Comparison of ENCODE assay signal across 8 cellular contexts in the genomic region with DNA sequence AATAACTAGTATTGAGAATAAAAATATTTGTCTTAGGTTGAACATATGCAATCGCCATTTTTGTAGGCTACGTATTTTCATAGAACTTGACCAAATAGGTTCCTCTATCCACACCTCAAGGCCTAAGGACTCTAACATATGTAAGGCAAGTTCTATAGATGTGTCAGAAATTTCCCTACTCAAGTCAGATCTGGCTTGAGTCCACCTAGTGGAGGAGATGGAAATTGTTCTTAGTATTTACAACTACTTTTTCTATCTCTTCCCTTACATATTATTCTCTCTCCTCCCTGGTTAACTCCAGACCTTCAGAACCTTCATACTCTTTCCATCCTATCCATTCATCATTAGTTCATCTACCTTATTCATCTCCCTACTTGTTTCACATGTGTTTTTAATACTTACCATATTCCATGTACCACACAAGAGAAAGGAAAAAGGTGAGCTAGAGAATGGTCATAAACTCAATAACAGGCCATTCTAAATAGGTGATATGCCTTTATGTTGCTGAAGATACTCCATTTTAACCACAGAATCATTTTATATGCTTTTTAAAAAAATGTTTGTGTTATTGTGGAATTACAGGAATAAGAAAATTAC.
DNase-seq lines count a peak whose midpoint lies in the region; ATAC-seq, FAIRE-seq and TF ChIP-seq lines count a peak whose summit lies in the region.

No MANE protein-coding gene starts in this region.

- H3K27ac ChIP-seq in neural progenitor cell: no peak overlapping the region

- H4K20me1 ChIP-seq in neural progenitor cell (ENCODE audit: low read depth): no peaks in the 10 kb centered on the region

- no peak overlapping the region for H2AFZ ChIP-seq in neural progenitor cell (replicated peaks)

- H3F3A ChIP-seq in neural progenitor cell (ENCODE audit: low read depth): no peaks in the 10 kb centered on the region

- H3K4me1 Mint-ChIP-seq in effector memory CD8-positive, alpha-beta T cell (ENCODE audit: low read depth in 2 of 2): peaks cover 10 to 19% of the 10 kb centered on the region in 2 donors
- H3K4me1 Mint-ChIP-seq in neural progenitor cell: peaks cover 5% of the 10 kb centered on the region

- TF ChIP-seq CTCF in neural progenitor cell (IDR thresholded peaks at IDR 0.05): peak; percentile 65

- no peaks in the 10 kb centered on the region for H3K27me3 Mint-ChIP-seq in effector memory CD8-positive, alpha-beta T cell
- peaks cover 2% of the 10 kb centered on the region for H3K27me3 Mint-ChIP-seq in neural progenitor cell (ENCODE audit: insufficient read depth, low read depth)

- no peaks in the 10 kb centered on the region for H3K27me3 ChIP-seq in neural progenitor cell

- H3K9ac ChIP-seq in neural progenitor cell: no peak overlapping the region

- no peaks in the 10 kb centered on the region for H3K9me3 Mint-ChIP-seq in effector memory CD8-positive, alpha-beta T cell
- H3K9me3 Mint-ChIP-seq in neural progenitor cell: no peaks in the 10 kb centered on the region

- no peak overlapping the region for H3K4me2 ChIP-seq in neural progenitor cell

- peak; percentile 80 for FAIRE-seq in GM19239 (lab: Jason Lieb, UNC)

- H3K36me3 ChIP-seq in neural progenitor cell: no peaks in the 10 kb centered on the region

- H3K4me3 Mint-ChIP-seq in effector memory CD8-positive, alpha-beta T cell: no peak overlapping the region
- H3K4me3 Mint-ChIP-seq in neural progenitor cell: no peak overlapping the region

- no peaks in the 10 kb centered on the region for H3K9me3 ChIP-seq in neural progenitor cell (ENCODE audit: low read depth)

- peaks cover 5% of the 10 kb centered on the region for H3K36me3 Mint-ChIP-seq in effector memory CD8-positive, alpha-beta T cell (ENCODE audit: insufficient read depth)
- H3K36me3 Mint-ChIP-seq in neural progenitor cell: no peaks in the 10 kb centered on the region

- DNase-seq in DMS153 (lab: John Stamatoyannopoulos, UW) (peak; percentile 21), GM19239 (ENCODE audit: insufficient read length, low spot score) (peak; percentile 1), NCI-H82 treated with DMSO at 0.1 percent for 48 hours (lab: John Stamatoyannopoulos, UW; ENCODE audit: unreplicated experiment) (peak; percentile 7), neural progenitor cell (ENCODE audit: low spot score) (peak; percentile 50), activated T-cell treated with anti-CD3 and anti-CD28 coated beads for 4 hours (no peak), NCI-H128 (lab: John Stamatoyannopoulos, UW; ENCODE audit: unreplicated experiment) (no peak)
- peak in 2 of 3 experiments; percentile 2 to 3 for DNase-seq in effector memory CD8-positive, alpha-beta T cell

- no peaks in the 10 kb centered on the region for H3K79me2 ChIP-seq in neural progenitor cell (ENCODE audit: low read depth)

- ATAC-seq in HG03139 (IDR thresholded peaks at IDR 0.05; ENCODE audit: unreplicated experiment): peak; percentile 82
- ATAC-seq in effector memory CD8-positive, alpha-beta T cell (replicated peaks): peak; percentile 76

- peaks cover 27% of the 10 kb centered on the region for H3K4me1 ChIP-seq in neural progenitor cell

- no peak overlapping the region for H3K27ac Mint-ChIP-seq in effector memory CD8-positive, alpha-beta T cell
- no peak overlapping the region for H3K27ac Mint-ChIP-seq in neural progenitor cell

- no peak overlapping the region for H3K4me3 ChIP-seq in neural progenitor cell

Comparison
In these comparisons a context has a peak if more than half of its experiments do, and no peak if none do; other contexts are left out.
1. DNase-seq: peak in DMS153 (single experiment), GM19239 (single experiment), NCI-H82 treated with DMSO at 0.1 percent for 48 hours (single experiment), effector memory CD8-positive, alpha-beta T cell (2 of 3) and neural progenitor cell (single experiment); none in activated T-cell treated with anti-CD3 and anti-CD28 coated beads for 4 hours (single experiment) and NCI-H128 (single experiment).